ENCODE assay signal across 14 cellular contexts in genomic region chr3:42505849-42506410, GRCh38. TPM values are rescaled to one million over a fixed set of nuclear protein-coding genes. Genes with fewer than 3 reads are reported as not detected.
DNase-seq lines count a peak whose midpoint lies in the region; ATAC-seq and TF ChIP-seq lines count a peak whose summit lies in the region.
"Had no signal": no experiment of that assay in that cellular context is flagged by ENCODE, and none has a peak within 500 bp of the region (broad histone marks: within the 10 kb centered on the region; RNA-seq: fewer than 3 reads in every experiment).

No MANE protein-coding gene starts in this region.

- no peak overlapping the region for H3K27ac Mint-ChIP-seq in activated naive CD8-positive, alpha-beta T cell treated with anti-CD3 and anti-CD28 coated beads, Interleukin-2, amount 10 ng/mL, durations not matched to agents 7 days and 5 days

- intact Hi-C loops in left cardiac atrium (cut with DNase I) = no loop called here
- intact Hi-C loops in aorta (cut with DNase I) = no loop called here

- H3K36me3 ChIP-seq in right atrium auricular region (no peaks in the 10 kb centered on the region), muscle layer of duodenum (ENCODE audit: control insufficient read depth in 1 of 2, insufficient read depth in 2 of 2, low read length in 2 of 2) (no peaks in the 10 kb centered on the region), aorta (ENCODE audit: control insufficient read depth in 1 of 2, insufficient read depth in 2 of 2, low read length in 1 of 2) (no peaks in the 10 kb centered on the region)

- peaks cover 4% of the 10 kb centered on the region for H3K36me3 Mint-ChIP-seq in activated naive CD8-positive, alpha-beta T cell treated with anti-CD3 and anti-CD28 coated beads, Interleukin-2, amount 10 ng/mL, durations not matched to agents 7 days and 5 days

- 89 to 91% methylated on average over 4 of the region's 4 CpGs for WGBS in aorta, 2 donors

- peaks cover 8% of the 10 kb centered on the region for H3K27me3 Mint-ChIP-seq in activated naive CD8-positive, alpha-beta T cell treated with anti-CD3 and anti-CD28 coated beads, Interleukin-2, amount 10 ng/mL, durations not matched to agents 7 days and 5 days

- no peak for ATAC-seq in left cardiac atrium
- ATAC-seq in activated naive CD8-positive, alpha-beta T cell treated with anti-CD3 and anti-CD28 coated beads, Interleukin-2, amount 10 ng/mL, durations not matched to agents 7 days and 5 days (ENCODE audit: low read depth) = no peak
- ATAC-seq in aorta (ENCODE audit: low FRiP score) = no peak
- no peak for ATAC-seq in HG02798 (IDR thresholded peaks at IDR 0.05; ENCODE audit: poor library complexity, unreplicated experiment)
- no peak for ATAC-seq in HG03095 (IDR thresholded peaks at IDR 0.05; ENCODE audit: unreplicated experiment)
- ATAC-seq in HG02973 (IDR thresholded peaks at IDR 0.05; ENCODE audit: unreplicated experiment) = no peak

- POLR2A ChIA-PET in activated naive CD8-positive, alpha-beta T cell treated with anti-CD3 and anti-CD28 coated beads, Interleukin-2, amount 10 ng/mL, durations not matched to agents 7 days and 5 days (lab: Charles Lee) = no interaction called here

- no peaks in the 10 kb centered on the region for H3K27me3 ChIP-seq in right atrium auricular region
- H3K27me3 ChIP-seq in muscle layer of duodenum (ENCODE audit: low read depth, low read length) = peaks cover 11% of the 10 kb centered on the region
- no peaks in the 10 kb centered on the region for H3K27me3 ChIP-seq in aorta (ENCODE audit: control insufficient read depth in 1 of 2, insufficient read depth in 2 of 2, low read length in 1 of 2)

- H3K9me3 Mint-ChIP-seq in activated naive CD8-positive, alpha-beta T cell treated with anti-CD3 and anti-CD28 coated beads, Interleukin-2, amount 10 ng/mL, durations not matched to agents 7 days and 5 days = no peaks in the 10 kb centered on the region

- H3K4me1 Mint-ChIP-seq in activated naive CD8-positive, alpha-beta T cell treated with anti-CD3 and anti-CD28 coated beads, Interleukin-2, amount 10 ng/mL, durations not matched to agents 7 days and 5 days = peaks cover 36% of the 10 kb centered on the region

- TF ChIP-seq CTCF in right atrium auricular region (IDR thresholded peaks at IDR 0.05) = no peak

- no peak overlapping the region for H3K4me3 ChIP-seq in right atrium auricular region
- no peak overlapping the region for H3K4me3 ChIP-seq in muscle layer of duodenum (ENCODE audit: low read depth in 1 of 2, low read length in 2 of 2)
- no peak overlapping the region for H3K4me3 ChIP-seq in aorta (ENCODE audit: low read length in 2 of 2)

- H3K4me3 Mint-ChIP-seq in activated naive CD8-positive, alpha-beta T cell treated with anti-CD3 and anti-CD28 coated beads, Interleukin-2, amount 10 ng/mL, durations not matched to agents 7 days and 5 days = no peak overlapping the region

- peaks cover 0 to 44% of the 10 kb centered on the region in 2 donors for H3K4me1 ChIP-seq in right atrium auricular region
- peaks cover 16 to 19% of the 10 kb centered on the region in 2 donors for H3K4me1 ChIP-seq in muscle layer of duodenum (ENCODE audit: control insufficient read depth in 1 of 2, insufficient read depth in 2 of 2, low read length in 2 of 2)
- no peaks in the 10 kb centered on the region for H3K4me1 ChIP-seq in aorta (ENCODE audit: control insufficient read depth in 1 of 2, insufficient read depth in 2 of 2, low read length in 2 of 2)

- H3K27ac ChIP-seq in right atrium auricular region = no peak overlapping the region
- peak overlapping the region; percentile 67 for H3K27ac ChIP-seq in muscle layer of duodenum (ENCODE audit: low read length)
- no peak overlapping the region for H3K27ac ChIP-seq in aorta (ENCODE audit: low read depth in 1 of 2, low read length in 2 of 2)

- H3K9me3 ChIP-seq in right atrium auricular region = no peaks in the 10 kb centered on the region
- no peaks in the 10 kb centered on the region for H3K9me3 ChIP-seq in muscle layer of duodenum (ENCODE audit: control insufficient read depth in 1 of 2, low read length in 2 of 2)
- no peaks in the 10 kb centered on the region for H3K9me3 ChIP-seq in aorta (ENCODE audit: control insufficient read depth, low read length)

- DNase-seq in right atrium auricular region (ENCODE audit: low spot score) (peak; percentile 32), left cardiac atrium (no peak), aorta (peak; percentile 11 to 39)
- DNase-seq in activated naive CD8-positive, alpha-beta T cell treated with anti-CD3 and anti-CD28 coated beads, Interleukin-2, amount 10 ng/mL, durations not matched to agents 7 days and 5 days = peak; percentile 25
- DNase-seq: kidney glomerular epithelial cell, NCI-H1694, NCI-H510A treated with DMSO at 0.1 percent for 48 hours, OCI-M1 had no signal

RNA-seq across cellular contexts. Expression of gene VIPR1, which starts 3.5 kb away (rescaled TPM):
- total RNA-seq in right atrium auricular region (10 to 100 TPM in 1 of 2 donors, 1 to 10 TPM in 1; 6.2 to 21.0 TPM), left cardiac atrium (1 to 10 TPM; 4.9 to 5.9 TPM), aorta (1 to 10 TPM; 3.2 to 7.6 TPM)
- 10 to 100 TPM; 22.3 to 26.9 TPM for total RNA-seq in activated naive CD8-positive, alpha-beta T cell treated with anti-CD3 and anti-CD28 coated beads, Interleukin-2, amount 10 ng/mL, durations not matched to agents 7 days and 5 days
- polyA plus RNA-seq in aorta = 10 to 100 TPM; 11.5 to 14.0 TPM
- total RNA-seq: fibroblast of lung, HT1080 had no signal
